ENCODE assay signal across 15 cellular contexts in genomic region chr17:50557265-50558029, GRCh38.
A peak's percentile ranks its signal among the peaks of the same experiment; 100 is the strongest.
DNase-seq lines count a peak whose midpoint lies in the region; ATAC-seq, FAIRE-seq and TF ChIP-seq lines count a peak whose summit lies in the region.
"Had no signal": no experiment of that assay in that cellular context is flagged by ENCODE, and none has a peak within 500 bp of the region (broad histone marks: within the 10 kb centered on the region; RNA-seq: fewer than 3 reads in every experiment).

No MANE protein-coding gene starts in this region.

- DNase-seq in D721Med (ENCODE audit: insufficient read length, low spot score), result peak; percentile 90
- DNase-seq in SK-N-MC (ENCODE audit: low read depth, low spot score), result no peak
- DNase-seq in NAMALWA (ENCODE audit: low spot score), result no peak
- DNase-seq: CD8-positive, alpha-beta memory T cell; GDM1; GM23248; NCI-H1417 treated with DMSO at 0.1 percent for 48 hours; Peyer's patch had no signal

- H3K4me1 Mint-ChIP-seq in nephron, result peaks cover 29% of the 10 kb centered on the region

- H3K27ac ChIP-seq in 22Rv1 (peak overlapping the region; percentile 42), SK-N-MC (peak overlapping the region; percentile 56)
- H3K27ac ChIP-seq: BLaER1 treated with 17β-estradiol and CSF1 and Interleukin-3, amounts not matched to agents 10 nM and 100 nM; GM23248; HL-60; Peyer's patch had no signal

- peak; percentile 82 for FAIRE-seq in D721Med (lab: Jason Lieb, UNC)

- H3K4me3 ChIP-seq in SK-N-MC, result no peak overlapping the region
- H3K4me3 ChIP-seq: BLaER1 treated with 17β-estradiol and CSF1 and Interleukin-3, amounts not matched to agents 10 nM and 100 nM; GM23248; HAP-1; Peyer's patch had no signal

- peaks cover 3% of the 10 kb centered on the region for H3K36me3 Mint-ChIP-seq in nephron (ENCODE audit: low read depth)

- no peaks in the 10 kb centered on the region for H3K9me3 Mint-ChIP-seq in nephron
- H3K9me3 Mint-ChIP-seq: CD8-positive, alpha-beta memory T cell had no signal

- no peaks in the 10 kb centered on the region for H3K36me3 ChIP-seq in SK-N-MC (ENCODE audit: insufficient read depth, low read length)
- H3K36me3 ChIP-seq: BLaER1 treated with 17β-estradiol and CSF1 and Interleukin-3, amounts not matched to agents 10 nM and 100 nM; HAP-1 had no signal

- peaks cover 60% of the 10 kb centered on the region for H3K27me3 Mint-ChIP-seq in nephron (ENCODE audit: low read depth)

- no peaks in the 10 kb centered on the region for H3K9me3 ChIP-seq in SK-N-MC (ENCODE audit: low read depth, low read length)
- H3K9me3 ChIP-seq: HAP-1, Peyer's patch had no signal

- peak overlapping the region in 2 of 3 experiments; percentile 37 to 39 for H3K27ac Mint-ChIP-seq in nephron

- H3K9ac ChIP-seq in SK-N-MC (ENCODE audit: insufficient read length), result no peak overlapping the region
- H3K9ac ChIP-seq: BLaER1 treated with 17β-estradiol and CSF1 and Interleukin-3, amounts not matched to agents 10 nM and 100 nM; GM23248 had no signal

- ATAC-seq in GM21367 (IDR thresholded peaks at IDR 0.05; ENCODE audit: unreplicated experiment) (no peak), HG03442 (IDR thresholded peaks at IDR 0.05; ENCODE audit: unreplicated experiment) (no peak)

- TF ChIP-seq CTCF in 22Rv1 (IDR thresholded peaks at IDR 0.05) (no peak), D721Med (IDR thresholded peaks at IDR 0.05; ENCODE audit: insufficient read depth, missing control alignments) (no peak), nephron (IDR thresholded peaks at IDR 0.05; ENCODE audit: unreplicated experiment in 3 of 3) (no peak)

- H3K4me3 Mint-ChIP-seq in nephron, result peak overlapping the region; percentile 29 to 81 (median 38)
